30 cellular contexts compared by ENCODE assay signal in genomic region chr2:118860506-118860905, GRCh38. TPM values are rescaled to one million over a fixed set of nuclear protein-coding genes. Genes with fewer than 3 reads are reported as not detected.
"Had no signal": no experiment of that assay in that cellular context is flagged by ENCODE, and none has a peak within 500 bp of the region (broad histone marks: within the 10 kb centered on the region; RNA-seq: fewer than 3 reads in every experiment).

No MANE protein-coding gene starts in this region.

- H3K36me3 Mint-ChIP-seq: activated naive CD8-positive, alpha-beta T cell treated with anti-CD3 and anti-CD28 coated beads for 36 hours had no signal

- H3K4me3 Mint-ChIP-seq: activated CD4-positive, alpha-beta T cell treated with anti-CD3 and anti-CD28 coated beads, Interleukin-2, amount 10 ng/mL, durations not matched to agents 24 days and 14 days; activated CD8-positive, alpha-beta T cell treated with anti-CD3 and anti-CD28 coated beads for 36 hours; activated naive CD8-positive, alpha-beta T cell treated with anti-CD3 and anti-CD28 coated beads for 36 hours; activated T-cell treated with anti-CD3 and anti-CD28 coated beads, Interleukin-2, amount 50 U/mL, for 72 hours; activated T-helper 17 cell treated with anti-CD3 and anti-CD28 coated beads, Interleukin-2, amount 50 U/mL, for 72 hours; central memory CD8-positive, alpha-beta T cell had no signal

- H3K27ac Mint-ChIP-seq: activated CD4-positive, alpha-beta T cell treated with anti-CD3 and anti-CD28 coated beads, Interleukin-2, amount 10 ng/mL, durations not matched to agents 24 days and 14 days; activated CD8-positive, alpha-beta T cell treated with anti-CD3 and anti-CD28 coated beads for 36 hours; activated naive CD8-positive, alpha-beta T cell treated with anti-CD3 and anti-CD28 coated beads for 36 hours; activated T-cell treated with anti-CD3 and anti-CD28 coated beads, Interleukin-2, amount 50 U/mL, for 72 hours; activated T-helper 17 cell treated with anti-CD3 and anti-CD28 coated beads, Interleukin-2, amount 50 U/mL, for 72 hours had no signal

- H3K9me3 ChIP-seq: ascending aorta had no signal

- H3K9me3 Mint-ChIP-seq: activated CD4-positive, alpha-beta T cell treated with anti-CD3 and anti-CD28 coated beads, Interleukin-2, amount 10 ng/mL, durations not matched to agents 24 days and 14 days; activated CD8-positive, alpha-beta T cell treated with anti-CD3 and anti-CD28 coated beads for 36 hours; activated naive CD8-positive, alpha-beta T cell treated with anti-CD3 and anti-CD28 coated beads for 36 hours; activated T-cell treated with anti-CD3 and anti-CD28 coated beads, Interleukin-2, amount 50 U/mL, for 72 hours; activated T-helper 17 cell treated with anti-CD3 and anti-CD28 coated beads, Interleukin-2, amount 50 U/mL, for 72 hours; central memory CD8-positive, alpha-beta T cell had no signal

- DNase-seq: activated CD4-positive, alpha-beta T cell treated with anti-CD3 and anti-CD28 coated beads, Interleukin-2, amount 10 ng/mL, durations not matched to agents 24 days and 14 days; activated CD4-positive, alpha-beta T cell treated with anti-CD3 and anti-CD28 coated beads, Interleukin-2, amount 50 U/mL, for 4 hours; activated CD8-positive, alpha-beta T cell treated with anti-CD3 and anti-CD28 coated beads for 36 hours; activated effector memory CD4-positive, alpha-beta T cell treated with anti-CD3 and anti-CD28 coated beads, Interleukin-2, amount 50 U/mL, for 16 hours; activated naive CD4-positive, alpha-beta T cell; activated naive CD4-positive, alpha-beta T cell treated with anti-CD3 and anti-CD28 coated beads, Interleukin-2, amount 50 U/mL, for 16 hours; activated naive CD8-positive, alpha-beta T cell treated with anti-CD3 and anti-CD28 coated beads for 36 hours; activated T-cell treated with anti-CD3 and anti-CD28 coated beads, Interleukin-2, amount 50 U/mL, for 1 hour; activated T-cell treated with anti-CD3 and anti-CD28 coated beads, Interleukin-2, amount 50 U/mL, for 72 hours; amniotic stem cell; NCI-H1092 treated with DMSO at 0.1 percent for 48 hours; NCI-H1417; NCI-H146; NCI-H187 treated with DMSO at 0.1 percent for 48 hours; NCI-H2081; NCI-H2171 treated with DMSO at 0.1 percent for 48 hours; NCI-H2227 treated with DMSO at 0.1 percent for 48 hours; NCI-H446; NCI-H524 treated with DMSO at 0.1 percent for 48 hours; Right ventricle myocardium superior; SW 1271; T-helper 1 cell; T-helper 2 cell; T-helper 9 cell had no signal

- H3K4me3 ChIP-seq: ascending aorta, cardiac muscle cell, K562 had no signal

- ATAC-seq: activated CD8-positive, alpha-beta T cell treated with anti-CD3 and anti-CD28 coated beads for 36 hours; activated T-cell treated with anti-CD3 and anti-CD28 coated beads, Interleukin-2, amount 50 U/mL, for 72 hours; activated T-helper 17 cell treated with anti-CD3 and anti-CD28 coated beads, Interleukin-2, amount 50 U/mL, for 72 hours; K562 had no signal

- H3K27ac ChIP-seq: ascending aorta, cardiac muscle cell had no signal

- H3K36me3 ChIP-seq: ascending aorta, cardiac muscle cell had no signal

- FAIRE-seq: K562 had no signal

RNA-seq across cellular contexts. Expression of gene EN1, which starts 13.1 kb away (rescaled TPM):
- total RNA-seq: activated CD4-positive, alpha-beta T cell treated with anti-CD3 and anti-CD28 coated beads, Interleukin-2, amount 10 ng/mL, durations not matched to agents 24 days and 14 days; activated CD8-positive, alpha-beta memory T cell treated with anti-CD3 and anti-CD28 coated beads for 36 hours; activated CD8-positive, alpha-beta T cell treated with anti-CD3 and anti-CD28 coated beads for 36 hours; activated naive CD8-positive, alpha-beta T cell treated with anti-CD3 and anti-CD28 coated beads for 36 hours; activated T-cell treated with anti-CD3 and anti-CD28 coated beads, Interleukin-2, amount 50 U/mL, for 72 hours; activated T-helper 17 cell treated with anti-CD3 and anti-CD28 coated beads, Interleukin-2, amount 50 U/mL, for 72 hours; ascending aorta; cardiac muscle cell; Right ventricle myocardium superior had no signal
- polyA plus RNA-seq: cardiac muscle cell had no signal
